8 cellular contexts compared by ENCODE assay signal in genomic region chr15:43329960-43330779, GRCh38. TPM values are rescaled to one million over a fixed set of nuclear protein-coding genes. Genes with fewer than 3 reads are reported as not detected.
A peak's percentile ranks its signal among the peaks of the same experiment; 100 is the strongest.
DNase-seq lines count a peak whose midpoint lies in the region; ATAC-seq and TF ChIP-seq lines count a peak whose summit lies in the region.

LCMT2 (minus strand) TSS chr15:43330573; CDS start chr15:43330489, 84 bp downstream.

- H2AFZ ChIP-seq in smooth muscle cell (ENCODE audit: low read depth) = peak within 1 kb of the TSS; percentile 84

- peaks cover 13% of the 10 kb centered on the region for H3K79me2 ChIP-seq in smooth muscle cell (ENCODE audit: low read depth)

- H3K4me1 Mint-ChIP-seq in activated B cell treated with CpG ODN at 0.5 μM for 24 hours = peaks cover 32% of the 10 kb centered on the region

- WGBS in smooth muscle cell (ENCODE audit: low lambda C conversion rate) = 1% methylated on average over 86 of the region's 86 CpGs

- H3K27me3 ChIP-seq in smooth muscle cell (ENCODE audit: low read depth) = no peaks in the 10 kb centered on the region

- H3K27ac ChIP-seq in smooth muscle cell (ENCODE audit: low read depth) = peak within 1 kb of the TSS; percentile 87

- no peaks in the 10 kb centered on the region for H3K27me3 Mint-ChIP-seq in activated B cell treated with CpG ODN at 0.5 μM for 24 hours

- CTCF ChIA-PET in AG04449 (lab: Yijun Ruan, JAX) (interaction anchor here (0.6 kb wide), 1 partner anchor 1060 kb away, joined by 3 read pairs; no protein-coding TSS in a partner anchor), activated B cell treated with CpG ODN at 0.5 μM for 24 hours (lab: Charles Lee) (interaction anchor here (1.2 kb wide), 1 partner anchor 42 kb away, joined by 3 read pairs; no protein-coding TSS in a partner anchor)

- intact Hi-C loops in activated B cell treated with CpG ODN at 0.5 μM for 24 hours (cut with micrococcal nuclease) = loop anchor here (1.0 to 5.0 kb wide), 6 partner anchors 41 to 1058 kb away; partner anchors contain the start of genes CCNDBP1, GANC, TMEM87A and TP53BP1

- peaks cover 9% of the 10 kb centered on the region for H4K20me1 ChIP-seq in smooth muscle cell (ENCODE audit: low read depth)

- H3K36me3 ChIP-seq in smooth muscle cell (ENCODE audit: low read depth) = no peaks in the 10 kb centered on the region

- peak within 1 kb of the TSS; percentile 97 for H3K4me3 Mint-ChIP-seq in activated B cell treated with CpG ODN at 0.5 μM for 24 hours

- peak; percentile 87 for ATAC-seq in GM18907 (IDR thresholded peaks at IDR 0.05; ENCODE audit: unreplicated experiment)
- peak; percentile 93 for ATAC-seq in HG03159 (IDR thresholded peaks at IDR 0.05; ENCODE audit: unreplicated experiment)
- ATAC-seq in activated B cell treated with CpG ODN at 0.5 μM for 24 hours (ENCODE audit: low read depth) = peak; percentile 85

- peaks cover 17% of the 10 kb centered on the region for H3K4me1 ChIP-seq in smooth muscle cell (ENCODE audit: low read depth)

- H3K4me2 ChIP-seq in smooth muscle cell = peak within 1 kb of the TSS; percentile 90

- DNase-seq in AG04449 (ENCODE audit: low read depth, low spot score) = peak; percentile 54
- peak; percentile 86 for DNase-seq in NCI-H345 (lab: John Stamatoyannopoulos, UW)
- peak; percentile 85 for DNase-seq in activated B cell treated with CpG ODN at 0.5 μM for 24 hours
- DNase-seq in cardiac fibroblast (ENCODE audit: low read depth in 2 of 2) = peak; percentile 96
- peak; percentile 94 for DNase-seq in iPS-NIHi7 (ENCODE audit: extremely low spot score)
- peak; percentile 81 for DNase-seq in smooth muscle cell (lab: John Stamatoyannopoulos, UW; ENCODE audit: unreplicated experiment)

- H3K9ac ChIP-seq in smooth muscle cell (ENCODE audit: low read depth) = peak within 1 kb of the TSS; percentile 72

- H3K4me3 ChIP-seq in AG04449 (ENCODE audit: low read depth, low read length) = peak within 1 kb of the TSS; percentile 91
- peak within 1 kb of the TSS; percentile 75 to 77 for H3K4me3 ChIP-seq in cardiac fibroblast (replicated peaks in 1 of 2; ENCODE audit: low read depth in 2 of 2, low read length in 2 of 2)
- H3K4me3 ChIP-seq in smooth muscle cell = peak within 1 kb of the TSS; percentile 54

- POLR2A ChIA-PET in AG04449 (lab: Yijun Ruan, JAX) (no interaction called here), activated B cell treated with CpG ODN at 0.5 μM for 24 hours (lab: Charles Lee) (interaction anchor here (1.8 kb wide), 1 partner anchor 1057 kb away, joined by 4 read pairs; the partner anchor contains the start of gene TMEM87A)

- no peak for TF ChIP-seq CTCF in AG04449 (IDR thresholded peaks at IDR 0.05; ENCODE audit: insufficient read depth, low read length, missing control alignments)
- no peak for TF ChIP-seq CTCF in activated B cell treated with CpG ODN at 0.5 μM for 24 hours (IDR thresholded peaks at IDR 0.05)
- no peak for TF ChIP-seq CTCF in cardiac fibroblast (IDR thresholded peaks at IDR 0.05; ENCODE audit: low read depth, low read length)
- TF ChIP-seq CTCF in smooth muscle cell (IDR thresholded peaks at IDR 0.05; ENCODE audit: borderline replicate concordance, insufficient read depth, poor library complexity, severe bottlenecking) = no peak

- no peaks in the 10 kb centered on the region for H3F3A ChIP-seq in smooth muscle cell (ENCODE audit: low read depth)

- peak within 1 kb of the TSS; percentile 99 for H3K27ac Mint-ChIP-seq in activated B cell treated with CpG ODN at 0.5 μM for 24 hours

- no peaks in the 10 kb centered on the region for H3K9me3 Mint-ChIP-seq in activated B cell treated with CpG ODN at 0.5 μM for 24 hours

- peaks cover 26% of the 10 kb centered on the region for H3K36me3 Mint-ChIP-seq in activated B cell treated with CpG ODN at 0.5 μM for 24 hours (ENCODE audit: low read depth)

- no peaks in the 10 kb centered on the region for H3K9me3 ChIP-seq in smooth muscle cell (replicated peaks; ENCODE audit: low read depth)

RNA-seq across cellular contexts. Expression of gene LCMT2, which starts in this region (rescaled TPM):
- 15.5 and 17.1 TPM in 2 replicates for total RNA-seq in activated B cell treated with CpG ODN at 0.5 μM for 24 hours
- 5.0 and 5.7 TPM in 2 replicates for total RNA-seq in smooth muscle cell
- polyA plus RNA-seq in smooth muscle cell = 2.2 and 5.4 TPM in 2 replicates

Comparison
In these comparisons a context has a peak if more than half of its experiments do, and no peak if none do; other contexts are left out.
1. Peak in every context shown above with its lines: DNase-seq, ATAC-seq, H3K4me3 ChIP-seq and H3K27ac ChIP-seq.